Comparison of ENCODE assay signal across 10 cellular contexts in genomic region chr19:17220207-17220758, GRCh38. TPM values are rescaled to one million over a fixed set of nuclear protein-coding genes. Genes with fewer than 3 reads are reported as not detected.
A peak's percentile ranks its signal among the peaks of the same experiment; 100 is the strongest.
DNase-seq lines count a peak whose midpoint lies in the region; ATAC-seq and TF ChIP-seq lines count a peak whose summit lies in the region.
"Had no signal": no experiment of that assay in that cellular context is flagged by ENCODE, and none has a peak within 500 bp of the region (broad histone marks: within the 10 kb centered on the region; RNA-seq: fewer than 3 reads in every experiment).

No MANE protein-coding gene starts in this region.

- no peaks in the 10 kb centered on the region for H3K27me3 Mint-ChIP-seq in activated CD4-positive, alpha-beta T cell treated with anti-CD3 and anti-CD28 coated beads, Interleukin-2, amount 10 ng/mL, durations not matched to agents 24 days and 14 days

- no peak for TF ChIP-seq CTCF in NB4 (IDR thresholded peaks at IDR 0.05; ENCODE audit: low read depth, low read length)
- TF ChIP-seq CTCF in epithelial cell of esophagus (IDR thresholded peaks at IDR 0.05; ENCODE audit: insufficient read depth, low read depth, low read length, missing control alignments): no peak
- TF ChIP-seq CTCF in retinal pigment epithelial cell (conservative IDR thresholded peaks at IDR 0.05; ENCODE audit: low read depth, low read length): no peak

- no peak for ATAC-seq in GM21737 (IDR thresholded peaks at IDR 0.05; ENCODE audit: unreplicated experiment)

- no peaks in the 10 kb centered on the region for H3K9me3 Mint-ChIP-seq in activated CD4-positive, alpha-beta T cell treated with anti-CD3 and anti-CD28 coated beads, Interleukin-2, amount 10 ng/mL, durations not matched to agents 24 days and 14 days

- H3K27ac Mint-ChIP-seq in activated CD4-positive, alpha-beta T cell treated with anti-CD3 and anti-CD28 coated beads, Interleukin-2, amount 10 ng/mL, durations not matched to agents 24 days and 14 days: no peak overlapping the region

- H3K4me3 Mint-ChIP-seq in activated CD4-positive, alpha-beta T cell treated with anti-CD3 and anti-CD28 coated beads, Interleukin-2, amount 10 ng/mL, durations not matched to agents 24 days and 14 days: no peak overlapping the region

- peaks cover 29% of the 10 kb centered on the region for H3K36me3 Mint-ChIP-seq in activated CD4-positive, alpha-beta T cell treated with anti-CD3 and anti-CD28 coated beads, Interleukin-2, amount 10 ng/mL, durations not matched to agents 24 days and 14 days (ENCODE audit: low read depth)

- peaks cover 5% of the 10 kb centered on the region for H3K4me1 Mint-ChIP-seq in activated CD4-positive, alpha-beta T cell treated with anti-CD3 and anti-CD28 coated beads, Interleukin-2, amount 10 ng/mL, durations not matched to agents 24 days and 14 days

- intact Hi-C loops in activated CD4-positive, alpha-beta T cell treated with anti-CD3 and anti-CD28 coated beads, Interleukin-2, amount 10 ng/mL, durations not matched to agents 24 days and 14 days (cut with micrococcal nuclease): no loop called here

- peak; percentile 30 to 32 for DNase-seq in activated CD4-positive, alpha-beta T cell treated with anti-CD3 and anti-CD28 coated beads, Interleukin-2, amount 50 U/mL, for 4 hours
- no peak for DNase-seq in activated CD4-positive, alpha-beta T cell treated with anti-CD3 and anti-CD28 coated beads, Interleukin-2, amount 10 ng/mL, durations not matched to agents 24 days and 14 days
- peak; percentile 87 for DNase-seq in NB4 (ENCODE audit: low read depth)
- DNase-seq in epithelial cell of esophagus (ENCODE audit: low read depth): peak; percentile 73
- peak; percentile 23 for DNase-seq in retinal pigment epithelial cell (ENCODE audit: low read depth)
- DNase-seq in NCI-H526 treated with DMSO at 0.1 percent for 48 hours (lab: John Stamatoyannopoulos, UW): no peak
- no peak for DNase-seq in amniotic stem cell (lab: John Stamatoyannopoulos, UW)
- DNase-seq: BE2C, heart right ventricle had no signal

- no peak overlapping the region for H3K4me3 ChIP-seq in NB4 (ENCODE audit: low read depth, low read length)
- H3K4me3 ChIP-seq in epithelial cell of esophagus (ENCODE audit: low read length): no peak overlapping the region
- H3K4me3 ChIP-seq in retinal pigment epithelial cell (ENCODE audit: low read length): no peak overlapping the region
- H3K4me3 ChIP-seq: heart right ventricle had no signal

- TF ChIP-seq POLR2A in NB4 (IDR thresholded peaks at IDR 0.05; ENCODE audit: extremely low read depth, insufficient read length): no peak

RNA-seq across cellular contexts. Expression of gene USE1, which starts 5.1 kb away (rescaled TPM):
- total RNA-seq in activated CD4-positive, alpha-beta T cell treated with anti-CD3 and anti-CD28 coated beads, Interleukin-2, amount 10 ng/mL, durations not matched to agents 24 days and 14 days: 29.8 and 31.3 TPM in 2 replicates

RNA-seq across cellular contexts. Expression of gene OCEL1, which starts 5.7 kb away (rescaled TPM):
- 17.8 and 23.0 TPM in 2 replicates for total RNA-seq in activated CD4-positive, alpha-beta T cell treated with anti-CD3 and anti-CD28 coated beads, Interleukin-2, amount 10 ng/mL, durations not matched to agents 24 days and 14 days

RNA-seq across cellular contexts. Expression of gene NR2F6, which starts 25.4 kb away (rescaled TPM):
- 15.0 and 16.5 TPM in 2 replicates for total RNA-seq in activated CD4-positive, alpha-beta T cell treated with anti-CD3 and anti-CD28 coated beads, Interleukin-2, amount 10 ng/mL, durations not matched to agents 24 days and 14 days

RNA-seq across cellular contexts. Expression of gene USHBP1, which starts 44.3 kb away (rescaled TPM):
- 0.30 and 0.38 TPM in 2 replicates for total RNA-seq in activated CD4-positive, alpha-beta T cell treated with anti-CD3 and anti-CD28 coated beads, Interleukin-2, amount 10 ng/mL, durations not matched to agents 24 days and 14 days

RNA-seq across cellular contexts. Expression of gene BABAM1, which starts 47.0 kb away (rescaled TPM):
- total RNA-seq in activated CD4-positive, alpha-beta T cell treated with anti-CD3 and anti-CD28 coated beads, Interleukin-2, amount 10 ng/mL, durations not matched to agents 24 days and 14 days: 127 TPM in 2 replicates

Comparison
In these comparisons a context has a peak if more than half of its experiments do, and no peak if none do; other contexts are left out.
1. DNase-seq: peak in activated CD4-positive, alpha-beta T cell treated with anti-CD3 and anti-CD28 coated beads, Interleukin-2, amount 50 U/mL, for 4 hours (2 of 2), NB4 (single experiment), epithelial cell of esophagus (single experiment) and retinal pigment epithelial cell (single experiment); none in activated CD4-positive, alpha-beta T cell treated with anti-CD3 and anti-CD28 coated beads, Interleukin-2, amount 10 ng/mL, durations not matched to agents 24 days and 14 days (single experiment), NCI-H526 treated with DMSO at 0.1 percent for 48 hours (single experiment) and amniotic stem cell (single experiment).